ENCODE assay signal across 19 cellular contexts in the genomic region with DNA sequence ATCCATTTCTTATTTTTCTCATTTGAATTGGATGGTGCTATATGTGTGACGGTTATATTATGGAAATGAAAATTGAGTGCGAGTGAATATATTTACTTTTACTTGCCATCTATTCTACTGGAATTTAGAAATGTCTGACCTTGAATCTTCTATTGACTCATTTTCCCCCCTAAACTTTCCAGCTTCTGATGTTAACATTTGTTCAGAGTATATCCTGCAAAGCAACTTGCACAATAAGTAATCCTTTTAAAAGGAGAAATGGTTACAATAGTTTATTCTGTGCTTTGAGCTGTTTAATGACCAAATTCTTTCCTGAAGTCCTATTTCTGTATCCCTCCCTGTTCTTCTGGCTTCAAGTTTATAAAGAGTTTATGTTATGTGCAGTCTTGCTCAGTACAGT.
"Had no signal": no experiment of that assay in that cellular context is flagged by ENCODE, and none has a peak within 500 bp of the region (broad histone marks: within the 10 kb centered on the region; RNA-seq: fewer than 3 reads in every experiment).

No MANE protein-coding gene starts in this region.

- H3K36me3 Mint-ChIP-seq: stimulated activated memory B cell treated with anti-CD40 and anti-IgM and Interleukin-4, amounts not matched to agents 10 μg/mL and 1 μg/mL and 100 μg/mL, for 72 hours had no signal

- H3K9me3 Mint-ChIP-seq: activated CD4-positive, alpha-beta T cell treated with anti-CD3 and anti-CD28 coated beads, Interleukin-2, amount 10 ng/mL, durations not matched to agents 24 days and 14 days; activated naive CD8-positive, alpha-beta T cell treated with anti-CD3 and anti-CD28 coated beads, Interleukin-2, amount 10 ng/mL, durations not matched to agents 7 days and 5 days; effector memory CD8-positive, alpha-beta T cell; nephron; stimulated activated memory B cell treated with anti-CD40 and anti-IgM and Interleukin-4, amounts not matched to agents 10 μg/mL and 1 μg/mL and 100 μg/mL, for 72 hours had no signal

- H3K27me3 ChIP-seq: brain microvascular endothelial cell, upper lobe of left lung had no signal

- H3K4me3 ChIP-seq: upper lobe of left lung had no signal

- H3K4me3 Mint-ChIP-seq: activated CD4-positive, alpha-beta T cell treated with anti-CD3 and anti-CD28 coated beads, Interleukin-2, amount 10 ng/mL, durations not matched to agents 24 days and 14 days; activated CD8-positive, alpha-beta T cell treated with anti-CD3 and anti-CD28 coated beads, Interleukin-2, amount 10 ng/mL, durations not matched to agents 7 days and 5 days; activated naive CD8-positive, alpha-beta T cell treated with anti-CD3 and anti-CD28 coated beads, Interleukin-2, amount 10 ng/mL, durations not matched to agents 7 days and 5 days; effector memory CD8-positive, alpha-beta T cell; nephron; stimulated activated memory B cell treated with anti-CD40 and anti-IgM and Interleukin-4, amounts not matched to agents 10 μg/mL and 1 μg/mL and 100 μg/mL, for 72 hours; T-helper 1 cell treated with Interleukin-12 subunit alpha and Interleukin-12 subunit beta and Interleukin-4 antibody, amounts not matched to agents 30 μg/mL and 1 μg/mL, for 36 hours had no signal

- H3K27ac Mint-ChIP-seq: activated CD4-positive, alpha-beta T cell treated with anti-CD3 and anti-CD28 coated beads, Interleukin-2, amount 10 ng/mL, durations not matched to agents 24 days and 14 days; activated CD8-positive, alpha-beta T cell treated with anti-CD3 and anti-CD28 coated beads, Interleukin-2, amount 10 ng/mL, durations not matched to agents 7 days and 5 days; activated naive CD8-positive, alpha-beta T cell treated with anti-CD3 and anti-CD28 coated beads, Interleukin-2, amount 10 ng/mL, durations not matched to agents 7 days and 5 days; effector memory CD8-positive, alpha-beta T cell; stimulated activated memory B cell treated with anti-CD40 and anti-IgM and Interleukin-4, amounts not matched to agents 10 μg/mL and 1 μg/mL and 100 μg/mL, for 72 hours; T-helper 1 cell treated with Interleukin-12 subunit alpha and Interleukin-12 subunit beta and Interleukin-4 antibody, amounts not matched to agents 30 μg/mL and 1 μg/mL, for 36 hours had no signal

- DNase-seq: activated CD4-positive, alpha-beta T cell treated with anti-CD3 and anti-CD28 coated beads, Interleukin-2, amount 10 ng/mL, durations not matched to agents 24 days and 14 days; activated CD4-positive, CD25-positive, alpha-beta regulatory T cell; activated CD8-positive, alpha-beta memory T cell treated with anti-CD3 and anti-CD28 coated beads, Interleukin-2, amount 50 U/mL, for 4 hours; activated CD8-positive, alpha-beta T cell treated with anti-CD3 and anti-CD28 coated beads, Interleukin-2, amount 10 ng/mL, durations not matched to agents 7 days and 5 days; activated naive CD4-positive, alpha-beta T cell; activated naive CD8-positive, alpha-beta T cell treated with anti-CD3 and anti-CD28 coated beads, Interleukin-2, amount 10 ng/mL, durations not matched to agents 7 days and 5 days; anterior cingulate cortex; brain microvascular endothelial cell; effector memory CD8-positive, alpha-beta T cell; hippocampal formation; kidney; mesendoderm; nucleus accumbens; SHP77 treated with DMSO at 0.1 percent for 48 hours; upper lobe of left lung had no signal

- H3K4me1 Mint-ChIP-seq: stimulated activated memory B cell treated with anti-CD40 and anti-IgM and Interleukin-4, amounts not matched to agents 10 μg/mL and 1 μg/mL and 100 μg/mL, for 72 hours had no signal

- H3K4me1 ChIP-seq: upper lobe of left lung had no signal

- ATAC-seq: activated CD8-positive, alpha-beta T cell treated with anti-CD3 and anti-CD28 coated beads, Interleukin-2, amount 10 ng/mL, durations not matched to agents 7 days and 5 days; effector memory CD8-positive, alpha-beta T cell; SK-N-SH treated with all-trans-retinoic acid at 6 μM for 48 hours; stimulated activated memory B cell treated with anti-CD40 and anti-IgM and Interleukin-4, amounts not matched to agents 10 μg/mL and 1 μg/mL and 100 μg/mL, for 72 hours had no signal

- H3K27ac ChIP-seq: brain microvascular endothelial cell, upper lobe of left lung had no signal

- H3K9me3 ChIP-seq: upper lobe of left lung had no signal
